In genomic region chr10:133554600-133554999, GRCh38 we compare ENCODE assay signal across 9 cellular contexts. TPM values are rescaled to one million over a fixed set of nuclear protein-coding genes. Genes with fewer than 3 reads are reported as not detected.
"Had no signal": no experiment of that assay in that cellular context is flagged by ENCODE, and none has a peak within 500 bp of the region (broad histone marks: within the 10 kb centered on the region; RNA-seq: fewer than 3 reads in every experiment).

No MANE protein-coding gene starts in this region.

- FAIRE-seq: G401.6, GM12878, GM12891, GM12892, GM18507, GM19239 had no signal

- DNase-seq: GDM1, GF-D8 had no signal

- H3K4me3 ChIP-seq: GM12878 had no signal

RNA-seq across cellular contexts. Expression of gene SYCE1, which starts 10.8 kb away (rescaled TPM):
- total RNA-seq: G401, GM12878 had no signal
